In the genomic region with DNA sequence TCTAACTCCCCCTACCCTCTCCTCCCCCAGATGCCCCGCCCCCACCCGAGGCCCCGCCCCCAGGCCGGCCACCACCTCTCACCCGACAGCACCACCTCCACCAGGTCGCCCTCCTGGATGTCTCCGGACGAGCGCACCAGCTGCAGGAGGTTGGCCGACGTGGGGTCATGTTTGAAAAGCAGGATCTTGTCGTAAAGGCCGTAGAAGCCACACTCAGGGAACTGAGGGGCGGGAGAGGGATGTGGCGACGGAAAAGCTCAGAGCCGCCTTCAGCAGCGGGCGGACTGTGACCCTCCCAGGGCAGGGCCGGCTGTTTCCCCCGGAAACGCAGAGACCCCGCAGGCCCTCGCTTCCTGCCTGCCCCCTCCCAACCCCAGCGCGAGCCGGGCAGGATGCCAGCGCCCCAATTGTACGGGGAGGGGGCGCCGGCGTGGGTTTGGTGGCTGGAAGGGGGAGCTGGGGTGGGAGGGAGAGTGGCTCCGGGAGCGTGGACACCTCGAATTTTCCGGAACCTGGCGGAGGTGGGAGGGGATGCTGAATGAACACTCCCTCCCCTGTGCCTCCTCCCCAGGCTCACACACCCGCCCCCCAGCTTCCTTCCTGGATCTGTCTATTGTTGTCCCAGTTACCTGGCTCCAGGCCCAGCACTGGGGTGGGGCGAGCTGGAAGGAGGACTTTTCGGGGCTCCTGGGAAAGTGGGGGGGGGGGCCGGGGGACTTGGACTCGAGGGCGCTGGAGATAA, we compare ENCODE assay signal across 8 cellular contexts. TPM values are rescaled to one million over a fixed set of nuclear protein-coding genes. Genes with fewer than 3 reads are reported as not detected.
A peak's percentile ranks its signal among the peaks of the same experiment; 100 is the strongest.
DNase-seq lines count a peak whose midpoint lies in the region; ATAC-seq lines count a peak whose summit lies in the region.

No MANE protein-coding gene starts in this region.

- H3K27ac ChIP-seq in angular gyrus (ENCODE audit: low read depth, low read length), result peak overlapping the region; percentile 67

- peak; percentile 88 for DNase-seq in Daoy (ENCODE audit: low read depth)
- DNase-seq in LHCN-M2 (ENCODE audit: low read depth), result peak; percentile 71
- peak; percentile 97 for DNase-seq in hepatic stellate cell (ENCODE audit: low spot score)
- peak; percentile 43 for DNase-seq in retina

- H3K36me3 Mint-ChIP-seq in T-helper 1 cell treated with Interleukin-12 subunit alpha and Interleukin-12 subunit beta and Interleukin-4 antibody, amounts not matched to agents 30 μg/mL and 1 μg/mL, for 36 hours (ENCODE audit: low read depth), result peaks cover 32% of the 10 kb centered on the region

- peak overlapping the region; percentile 90 for H3K27ac Mint-ChIP-seq in T-helper 1 cell treated with Interleukin-12 subunit alpha and Interleukin-12 subunit beta and Interleukin-4 antibody, amounts not matched to agents 30 μg/mL and 1 μg/mL, for 36 hours

- no peaks in the 10 kb centered on the region for H3K9me3 Mint-ChIP-seq in T-helper 1 cell treated with Interleukin-12 subunit alpha and Interleukin-12 subunit beta and Interleukin-4 antibody, amounts not matched to agents 30 μg/mL and 1 μg/mL, for 36 hours

- H3K27me3 Mint-ChIP-seq in T-helper 1 cell treated with Interleukin-12 subunit alpha and Interleukin-12 subunit beta and Interleukin-4 antibody, amounts not matched to agents 30 μg/mL and 1 μg/mL, for 36 hours (ENCODE audit: low read depth), result no peaks in the 10 kb centered on the region

- ATAC-seq in HG02852 (IDR thresholded peaks at IDR 0.05; ENCODE audit: unreplicated experiment) (no peak), HG02840 (IDR thresholded peaks at IDR 0.05; ENCODE audit: low FRiP score, unreplicated experiment) (no peak)

- peaks cover 30% of the 10 kb centered on the region for H3K4me1 Mint-ChIP-seq in T-helper 1 cell treated with Interleukin-12 subunit alpha and Interleukin-12 subunit beta and Interleukin-4 antibody, amounts not matched to agents 30 μg/mL and 1 μg/mL, for 36 hours (ENCODE audit: low read depth)

- peak overlapping the region; percentile 96 for H3K4me3 Mint-ChIP-seq in T-helper 1 cell treated with Interleukin-12 subunit alpha and Interleukin-12 subunit beta and Interleukin-4 antibody, amounts not matched to agents 30 μg/mL and 1 μg/mL, for 36 hours

RNA-seq across cellular contexts. Expression of gene PRKD2, which starts 3.0 kb away (rescaled TPM):
- total RNA-seq in Daoy (2014; rRNA removed; shearing (Covaris generic)), result 15.3 and 22.9 TPM in 2 replicates
- total RNA-seq in LHCN-M2 (2014; rRNA removed), result 17.3 and 25.2 TPM in 2 replicates
- polyA plus RNA-seq in LHCN-M2 (2012), result 17.4 TPM

RNA-seq across cellular contexts. Expression of gene FKRP, which starts 31.9 kb away (rescaled TPM):
- total RNA-seq in Daoy (2014; rRNA removed; shearing (Covaris generic)), result 20.0 and 23.1 TPM in 2 replicates
- total RNA-seq in LHCN-M2 (2014; rRNA removed), result 29.7 and 33.8 TPM in 2 replicates
- 17.0 TPM for polyA plus RNA-seq in LHCN-M2 (2012)

RNA-seq across cellular contexts. Expression of gene STRN4, which starts 32.3 kb away (rescaled TPM):
- total RNA-seq in Daoy (2014; rRNA removed; shearing (Covaris generic)), result 67.1 and 106 TPM in 2 replicates
- 78.1 and 83.9 TPM in 2 replicates for total RNA-seq in LHCN-M2 (2014; rRNA removed)
- 42.8 TPM for polyA plus RNA-seq in LHCN-M2 (2012)

RNA-seq across cellular contexts. Expression of gene DACT3, which starts 53.0 kb away (rescaled TPM):
- 0.30 and 0.91 TPM in 2 replicates for total RNA-seq in Daoy (2014; rRNA removed; shearing (Covaris generic))
- total RNA-seq in LHCN-M2 (2014; rRNA removed), result 1.7 and 1.8 TPM in 2 replicates
- 1.6 TPM for polyA plus RNA-seq in LHCN-M2 (2012)

Comparison
In these comparisons a context has a peak if more than half of its experiments do, and no peak if none do; other contexts are left out.
1. DNase-seq: peak in every context shown above with its lines; median percentile 97 in hepatic stellate cell; 88 in Daoy; 71 in LHCN-M2; 43 in retina.